9 cellular contexts compared by ENCODE assay signal in genomic region chr1:232599178-232600041, GRCh38. TPM values are rescaled to one million over a fixed set of nuclear protein-coding genes. Genes with fewer than 3 reads are reported as not detected.
DNase-seq lines count a peak whose midpoint lies in the region; ATAC-seq, FAIRE-seq and TF ChIP-seq lines count a peak whose summit lies in the region.
"Had no signal": no experiment of that assay in that cellular context is flagged by ENCODE, and none has a peak within 500 bp of the region (broad histone marks: within the 10 kb centered on the region; RNA-seq: fewer than 3 reads in every experiment).

No MANE protein-coding gene starts in this region.

- H3K27ac ChIP-seq in SJCRH30 (no peak overlapping the region), colonic mucosa (no peak overlapping the region)

- H3K27me3 Mint-ChIP-seq in activated naive CD4-positive, alpha-beta T cell treated with anti-CD3 and anti-CD28 coated beads for 36 hours (ENCODE audit: low read depth) = no peaks in the 10 kb centered on the region
- no peaks in the 10 kb centered on the region for H3K27me3 Mint-ChIP-seq in activated naive CD4-positive, alpha-beta T cell treated with anti-CD3 and anti-CD28 coated beads, Interleukin-2, amount 10 ng/mL, durations not matched to agents 7 days and 5 days

- no peaks in the 10 kb centered on the region for H3K9me3 Mint-ChIP-seq in activated naive CD4-positive, alpha-beta T cell treated with anti-CD3 and anti-CD28 coated beads for 36 hours
- H3K9me3 Mint-ChIP-seq in activated naive CD4-positive, alpha-beta T cell treated with anti-CD3 and anti-CD28 coated beads, Interleukin-2, amount 10 ng/mL, durations not matched to agents 7 days and 5 days = no peaks in the 10 kb centered on the region
- H3K9me3 Mint-ChIP-seq in stimulated activated effector memory CD8-positive, alpha-beta T cell treated with anti-CD3 and anti-CD28 coated beads, Interleukin-12 subunit alpha, Interleukin-12 subunit beta, amount 100 ng/mL, for 72 hours = no peaks in the 10 kb centered on the region

- no peak overlapping the region for H3K4me3 Mint-ChIP-seq in activated naive CD4-positive, alpha-beta T cell treated with anti-CD3 and anti-CD28 coated beads for 36 hours
- H3K4me3 Mint-ChIP-seq in activated naive CD4-positive, alpha-beta T cell treated with anti-CD3 and anti-CD28 coated beads, Interleukin-2, amount 10 ng/mL, durations not matched to agents 7 days and 5 days = no peak overlapping the region
- peak overlapping the region; percentile 54 for H3K4me3 Mint-ChIP-seq in stimulated activated effector memory CD8-positive, alpha-beta T cell treated with anti-CD3 and anti-CD28 coated beads, Interleukin-12 subunit alpha, Interleukin-12 subunit beta, amount 100 ng/mL, for 72 hours

- peaks cover 16% of the 10 kb centered on the region for H3K4me1 Mint-ChIP-seq in activated naive CD4-positive, alpha-beta T cell treated with anti-CD3 and anti-CD28 coated beads for 36 hours (ENCODE audit: low read depth)
- peaks cover 42% of the 10 kb centered on the region for H3K4me1 Mint-ChIP-seq in activated naive CD4-positive, alpha-beta T cell treated with anti-CD3 and anti-CD28 coated beads, Interleukin-2, amount 10 ng/mL, durations not matched to agents 7 days and 5 days
- peaks cover 53% of the 10 kb centered on the region for H3K4me1 Mint-ChIP-seq in stimulated activated effector memory CD8-positive, alpha-beta T cell treated with anti-CD3 and anti-CD28 coated beads, Interleukin-12 subunit alpha, Interleukin-12 subunit beta, amount 100 ng/mL, for 72 hours

- no peak for FAIRE-seq in D721Med (lab: Jason Lieb, UNC)
- FAIRE-seq: G401.6 had no signal

- no peaks in the 10 kb centered on the region for H3K36me3 Mint-ChIP-seq in activated naive CD4-positive, alpha-beta T cell treated with anti-CD3 and anti-CD28 coated beads for 36 hours (ENCODE audit: low read depth)
- peaks cover 2% of the 10 kb centered on the region for H3K36me3 Mint-ChIP-seq in activated naive CD4-positive, alpha-beta T cell treated with anti-CD3 and anti-CD28 coated beads, Interleukin-2, amount 10 ng/mL, durations not matched to agents 7 days and 5 days
- peaks cover under 1% of the 10 kb centered on the region for H3K36me3 Mint-ChIP-seq in stimulated activated effector memory CD8-positive, alpha-beta T cell treated with anti-CD3 and anti-CD28 coated beads, Interleukin-12 subunit alpha, Interleukin-12 subunit beta, amount 100 ng/mL, for 72 hours

- H3K36me3 ChIP-seq in SJCRH30 (no peaks in the 10 kb centered on the region), colonic mucosa (no peaks in the 10 kb centered on the region)

- H3K4me1 ChIP-seq in SJCRH30 = peaks cover 6% of the 10 kb centered on the region; the same call in 1 of the 2 replicates
- H3K4me1 ChIP-seq in colonic mucosa = no peaks in the 10 kb centered on the region

- ATAC-seq in HG03342 (IDR thresholded peaks at IDR 0.05; ENCODE audit: unreplicated experiment) = peak; percentile 39
- peak; percentile 53 for ATAC-seq in stimulated activated effector memory CD8-positive, alpha-beta T cell treated with anti-CD3 and anti-CD28 coated beads, Interleukin-12 subunit alpha, Interleukin-12 subunit beta, amount 100 ng/mL, for 72 hours

- H3K4me3 ChIP-seq in SJCRH30 (no peak overlapping the region), colonic mucosa (no peak overlapping the region)

- H3K27ac Mint-ChIP-seq in activated naive CD4-positive, alpha-beta T cell treated with anti-CD3 and anti-CD28 coated beads for 36 hours = peak overlapping the region; percentile 50
- H3K27ac Mint-ChIP-seq in activated naive CD4-positive, alpha-beta T cell treated with anti-CD3 and anti-CD28 coated beads, Interleukin-2, amount 10 ng/mL, durations not matched to agents 7 days and 5 days = no peak overlapping the region
- peak overlapping the region; percentile 87 for H3K27ac Mint-ChIP-seq in stimulated activated effector memory CD8-positive, alpha-beta T cell treated with anti-CD3 and anti-CD28 coated beads, Interleukin-12 subunit alpha, Interleukin-12 subunit beta, amount 100 ng/mL, for 72 hours

- no peak for DNase-seq in activated naive CD4-positive, alpha-beta T cell treated with anti-CD3 and anti-CD28 coated beads for 36 hours
- no peak for DNase-seq in activated naive CD4-positive, alpha-beta T cell treated with anti-CD3 and anti-CD28 coated beads, Interleukin-2, amount 10 ng/mL, durations not matched to agents 7 days and 5 days
- peak; percentile 16 to 30 for DNase-seq in SJCRH30
- DNase-seq in stimulated activated effector memory CD8-positive, alpha-beta T cell treated with anti-CD3 and anti-CD28 coated beads, Interleukin-12 subunit alpha, Interleukin-12 subunit beta, amount 100 ng/mL, for 72 hours (ENCODE audit: low spot score in 2 of 2) = peak in 1 of 2 donors; percentile 65
- DNase-seq in D721Med (ENCODE audit: insufficient read length, low spot score) = no peak
- no peak for DNase-seq in activated gamma-delta T cell treated with Interleukin-2 at 50 U/mL for 16 hours
- DNase-seq in colonic mucosa = no peak

- TF ChIP-seq CTCF in D721Med (IDR thresholded peaks at IDR 0.05; ENCODE audit: insufficient read depth, missing control alignments) = no peak
- no peak for TF ChIP-seq CTCF in colonic mucosa (IDR thresholded peaks at IDR 0.05)

- CTCF ChIA-PET in activated naive CD4-positive, alpha-beta T cell treated with anti-CD3 and anti-CD28 coated beads for 36 hours (lab: Charles Lee) = interaction anchor here (0.7 to 0.8 kb wide), 2 partner anchors 28 to 243 kb away, joined by 3 to 4 read pairs; no protein-coding TSS in a partner anchor
- CTCF ChIA-PET in activated naive CD4-positive, alpha-beta T cell treated with anti-CD3 and anti-CD28 coated beads, Interleukin-2, amount 10 ng/mL, durations not matched to agents 7 days and 5 days (lab: Charles Lee) = interaction anchor here (0.9 to 2.0 kb wide), 4 partner anchors 10 to 28 kb away, joined by 3 to 5 read pairs (median 4); no protein-coding TSS in a partner anchor

- H3K27me3 ChIP-seq in SJCRH30 (no peaks in the 10 kb centered on the region), colonic mucosa (no peaks in the 10 kb centered on the region)

- intact Hi-C loops in activated naive CD4-positive, alpha-beta T cell treated with anti-CD3 and anti-CD28 coated beads for 36 hours (cut with micrococcal nuclease) = no loop called here
- intact Hi-C loops in colonic mucosa (cut with DNase I) = loop anchor here (10.0 kb wide), 1 partner anchor 735 kb away; no protein-coding TSS in a partner anchor

- H3K9ac ChIP-seq in colonic mucosa (ENCODE audit: low read depth in 2 of 2, low read length in 2 of 2) = no peak overlapping the region

- H3K9me3 ChIP-seq in SJCRH30 (replicated peaks) (no peaks in the 10 kb centered on the region), colonic mucosa (no peaks in the 10 kb centered on the region)

RNA-seq across cellular contexts. Expression of gene SIPA1L2, which starts 30.5 kb away (rescaled TPM):
- total RNA-seq in activated naive CD4-positive, alpha-beta T cell treated with anti-CD3 and anti-CD28 coated beads for 36 hours = 1 to 10 TPM; 2.1 to 2.6 TPM
- total RNA-seq in SJCRH30 (2014; rRNA removed; shearing (Covaris generic)) = 2.0 and 2.3 TPM in 2 replicates
- 10 to 100 TPM; 53.6 to 64.4 TPM for total RNA-seq in colonic mucosa

Comparison
In these comparisons a context has a peak if more than half of its experiments do, and no peak if none do; other contexts are left out.
1. DNase-seq: peak in SJCRH30 (2 of 2); none in activated naive CD4-positive, alpha-beta T cell treated with anti-CD3 and anti-CD28 coated beads for 36 hours (single experiment), activated naive CD4-positive, alpha-beta T cell treated with anti-CD3 and anti-CD28 coated beads, Interleukin-2, amount 10 ng/mL, durations not matched to agents 7 days and 5 days (single experiment), D721Med (single experiment), activated gamma-delta T cell treated with Interleukin-2 at 50 U/mL for 16 hours (single experiment) and colonic mucosa (single experiment).
2. RNA of gene SIPA1L2, which starts 30.5 kb away (total RNA-seq): 53.6 to 64.4 TPM in colonic mucosa; 2.1 to 2.6 TPM in activated naive CD4-positive, alpha-beta T cell treated with anti-CD3 and anti-CD28 coated beads for 36 hours and 2.0 to 2.3 TPM in SJCRH30; every median in the first group is over 10 times any median in the second.